In genomic region chr4:183634086-183634485, GRCh38 we compare ENCODE assay signal across 27 cellular contexts.
"Had no signal": no experiment of that assay in that cellular context is flagged by ENCODE, and none has a peak within 500 bp of the region (broad histone marks: within the 10 kb centered on the region; RNA-seq: fewer than 3 reads in every experiment).

No MANE protein-coding gene starts in this region.

- H3K4me3 ChIP-seq: esophagus muscularis mucosa, left lung, lower lobe of right lung, neural progenitor cell, right lobe of liver, skin epidermis, thoracic aorta, uterus had no signal

- H2AFZ ChIP-seq: neural progenitor cell had no signal

- H3K27me3 ChIP-seq: esophagus muscularis mucosa, left lung, neural progenitor cell, right lobe of liver, uterus had no signal

- H3K9ac ChIP-seq: neural progenitor cell had no signal

- H3K4me1 ChIP-seq: left lung, lower lobe of right lung, uterus had no signal

- H3K9me3 ChIP-seq: esophagus muscularis mucosa, left lung, lower lobe of right lung, right lobe of liver, thoracic aorta, uterus had no signal

- ATAC-seq: left lung, lower lobe of right lung, natural killer cell, right lobe of liver had no signal

- H3K4me2 ChIP-seq: neural progenitor cell had no signal

- H3K36me3 ChIP-seq: esophagus muscularis mucosa, left lung, lower lobe of right lung, neural progenitor cell, right lobe of liver, thoracic aorta, uterus had no signal

- DNase-seq: activated CD4-positive, alpha-beta T cell treated with anti-CD3 and anti-CD28 coated beads for 1 hour; activated CD4-positive, alpha-beta T cell treated with anti-CD3 and anti-CD28 coated beads, Interleukin-2, amount 10 ng/mL, durations not matched to agents 7 days and 5 days; activated CD8-positive, alpha-beta memory T cell treated with anti-CD3 and anti-CD28 coated beads, Interleukin-2, amount 10 ng/mL, durations not matched to agents 7 days and 5 days; activated CD8-positive, alpha-beta T cell treated with anti-CD3 and anti-CD28 coated beads for 36 hours; activated effector memory CD4-positive, alpha-beta T cell treated with anti-CD3 and anti-CD28 coated beads, Interleukin-2, amount 50 U/mL, for 16 hours; activated naive CD4-positive, alpha-beta T cell treated with anti-CD3 and anti-CD28 coated beads for 36 hours; activated naive CD8-positive, alpha-beta T cell treated with anti-CD3 and anti-CD28 coated beads for 36 hours; activated T-cell treated with anti-CD3 and anti-CD28 coated beads for 4 hours; amniotic stem cell; central memory CD4-positive, alpha-beta T cell; dermis blood vessel endothelial cell; effector CD4-positive, alpha-beta T cell; foreskin melanocyte; left lung; lower lobe of right lung; mesenchymal stem cell; natural killer cell; occipital lobe; right lobe of liver; stimulated activated CD4-positive, alpha-beta T cell treated with anti-CD3 and anti-CD28 coated beads, Interleukin-12 subunit alpha, Interleukin-12 subunit beta, amount 100 ng/mL, for 4 hours; stimulated activated CD4-positive, alpha-beta T cell treated with anti-CD3 and anti-CD28 coated beads, Interleukin-4, amount 100 ng/mL, for 1 hour; stimulated activated naive CD8-positive, alpha-beta T cell treated with anti-CD3 and anti-CD28 coated beads, Interleukin-15, Interleukin-2, amounts not matched to agents 100 U/mL and 50 U/mL, for 24 hours; uterus had no signal

- H3K27ac ChIP-seq: esophagus muscularis mucosa, left lung, lower lobe of right lung, neural progenitor cell, right lobe of liver, skin epidermis, thoracic aorta, uterus had no signal
